2 cellular contexts compared by ENCODE assay signal in genomic region chr12:116927244-116927940, GRCh38.
A peak's percentile ranks its signal among the peaks of the same experiment; 100 is the strongest.
TF ChIP-seq lines count a peak whose summit lies in the region.

No MANE protein-coding gene starts in this region.

TF ChIP-seq in HEK293, 187 proteins besides CTCF, POLR2A, EP300 and RAD21 (continued from another document and continues in another):
- TF ChIP-seq ZBTB11 (tag by site-specific recombination; conservative IDR thresholded peaks at IDR 0.05; ENCODE audit: low read depth) (no peak), ZFP41 (tag by site-specific recombination; IDR thresholded peaks at IDR 0.05; ENCODE audit: borderline replicate concordance) (no peak), ZNF223 (tag by site-specific recombination; IDR thresholded peaks at IDR 0.05) (no peak), ZNF48 (tag by site-specific recombination; IDR thresholded peaks at IDR 0.05) (no peak), ZNF121 (tag by site-specific recombination; IDR thresholded peaks at IDR 0.05) (no peak), WT1 (tag by site-specific recombination; IDR thresholded peaks at IDR 0.05) (peak; percentile 29; the same call in 1 of the 2 replicates), ZSCAN18 (tag by site-specific recombination; IDR thresholded peaks at IDR 0.05) (no peak), ZNF2 (tag by site-specific recombination; IDR thresholded peaks at IDR 0.05) (no peak), ZFP37 (tag by site-specific recombination; IDR thresholded peaks at IDR 0.05) (no peak), GLI2 (tag by site-specific recombination; IDR thresholded peaks at IDR 0.05; ENCODE audit: borderline replicate concordance, low read depth) (no peak), ZNF239 (tag by site-specific recombination; IDR thresholded peaks at IDR 0.05) (no peak), ZNF280C (tag by site-specific recombination; IDR thresholded peaks at IDR 0.05) (no peak), ZNF140 (tag by site-specific recombination; IDR thresholded peaks at IDR 0.05) (no peak), HIC1 (tag by site-specific recombination; IDR thresholded peaks at IDR 0.05) (no peak), ZNF677 (tag by site-specific recombination; IDR thresholded peaks at IDR 0.05) (peak; percentile 56; the same call in 1 of the 2 replicates), ZNF362 (tag by site-specific recombination; IDR thresholded peaks at IDR 0.05) (no peak), ZNF184 (tag by site-specific recombination; IDR thresholded peaks at IDR 0.05) (no peak)

TF ChIP-seq in WTC11, 78 proteins besides CTCF, POLR2A, EP300 and RAD21 (continued from another document):
- TF ChIP-seq PRDM15 (CRISPR knock-in tag; IDR thresholded peaks at IDR 0.05) = no peak
- TF ChIP-seq ESRRA (CRISPR knock-in tag; IDR thresholded peaks at IDR 0.05; ENCODE audit: borderline replicate concordance) = no peak
- no peak for TF ChIP-seq ZNF138 (CRISPR knock-in tag; conservative IDR thresholded peaks at IDR 0.05)
